ENCODE assay signal across 13 cellular contexts in genomic region chr1:200379431-200379755, GRCh38. TPM values are rescaled to one million over a fixed set of nuclear protein-coding genes. Genes with fewer than 3 reads are reported as not detected.
DNase-seq lines count a peak whose midpoint lies in the region; ATAC-seq and TF ChIP-seq lines count a peak whose summit lies in the region.
"Had no signal": no experiment of that assay in that cellular context is flagged by ENCODE, and none has a peak within 500 bp of the region (broad histone marks: within the 10 kb centered on the region; RNA-seq: fewer than 3 reads in every experiment).

No MANE protein-coding gene starts in this region.

- intact Hi-C loops in mammary epithelial cell (cut with micrococcal nuclease): loop anchor here (2.0 to 5.0 kb wide), 2 partner anchors 31 to 42 kb away; partner anchors contain the start of gene ZNF281
- intact Hi-C loops in right lobe of liver (cut with DNase I): no loop called here
- intact Hi-C loops in spleen (cut with DNase I; ENCODE audit: low total_unique reads): no loop called here

- TF ChIP-seq CTCF in mammary epithelial cell (conservative IDR thresholded peaks at IDR 0.05 in 1 of 2, IDR thresholded peaks at IDR 0.05 in 1 of 2; ENCODE audit: extremely low read depth in 1 of 2, insufficient read depth in 1 of 2, low read depth in 1 of 2, low read length in 2 of 2) (no peak), right lobe of liver (IDR thresholded peaks at IDR 0.05) (no peak), spleen (IDR thresholded peaks at IDR 0.05 in 8 of 11, conservative IDR thresholded peaks at IDR 0.05 in 3 of 11) (no peak)

- no peaks in the 10 kb centered on the region for H3K27me3 ChIP-seq in mammary epithelial cell (ENCODE audit: insufficient read depth, low read length)
- H3K27me3 ChIP-seq in right lobe of liver: no peaks in the 10 kb centered on the region
- no peaks in the 10 kb centered on the region for H3K27me3 ChIP-seq in SJCRH30
- H3K27me3 ChIP-seq in spleen (replicated peaks in 1 of 7): no peaks in the 10 kb centered on the region
- H3K27me3 ChIP-seq: pancreas, vagina had no signal

- in situ Hi-C loops in mammary epithelial cell (cut with MboI; ENCODE audit: low sequenced_read_pairs in 2 of 2): no loop called here

- TF ChIP-seq POLR2A in right lobe of liver (IDR thresholded peaks at IDR 0.05) (no peak), spleen (IDR thresholded peaks at IDR 0.05) (no peak)

- H3K9me3 ChIP-seq in mammary epithelial cell (replicated peaks; ENCODE audit: insufficient read depth, low read length) (no peaks in the 10 kb centered on the region), right lobe of liver (no peaks in the 10 kb centered on the region), SJCRH30 (replicated peaks) (no peaks in the 10 kb centered on the region), spleen (no peaks in the 10 kb centered on the region)
- H3K9me3 ChIP-seq: pancreas, vagina had no signal

- dilution Hi-C loops in mammary epithelial cell (cut with HindIII; ENCODE audit: low sequenced_read_pairs): no loop called here

- H3K36me3 ChIP-seq in mammary epithelial cell (ENCODE audit: insufficient read depth, low read length): peaks cover 2% of the 10 kb centered on the region
- H3K36me3 ChIP-seq in right lobe of liver: no peaks in the 10 kb centered on the region
- H3K36me3 ChIP-seq in SJCRH30: no peaks in the 10 kb centered on the region
- H3K36me3 ChIP-seq in spleen: no peaks in the 10 kb centered on the region
- H3K36me3 ChIP-seq: pancreas, vagina had no signal

- CTCF ChIA-PET in mammary epithelial cell (lab: Charles Lee; ENCODE audit: low non-redundant PET): no interaction called here

- H3K79me2 ChIP-seq in mammary epithelial cell (ENCODE audit: insufficient read depth, low read length): no peaks in the 10 kb centered on the region

- no peaks in the 10 kb centered on the region for H4K20me1 ChIP-seq in mammary epithelial cell (ENCODE audit: insufficient read depth, low read length)

- peak overlapping the region; percentile 57 for H3K4me2 ChIP-seq in mammary epithelial cell (ENCODE audit: insufficient read depth, low read depth, low read length)

- no peak overlapping the region for H2AFZ ChIP-seq in mammary epithelial cell (ENCODE audit: low read depth, low read length)

- no TSS peak for BruUV-seq in mammary epithelial cell (replicated peaks; lab: Mats Ljungman, UMichigan)

- H3K4me3 ChIP-seq in mammary epithelial cell (replicated peaks in 1 of 3; ENCODE audit: insufficient read depth in 1 of 3, low read depth in 2 of 3, low read length in 3 of 3) (no peak overlapping the region), right lobe of liver (no peak overlapping the region), SJCRH30 (no peak overlapping the region), spleen (no peak overlapping the region)
- H3K4me3 ChIP-seq: GM12878, pancreas, vagina had no signal

- H3K27ac ChIP-seq in mammary epithelial cell (ENCODE audit: insufficient read depth, low read depth, low read length) (peak overlapping the region; percentile 58), right lobe of liver (peak overlapping the region; percentile 11 to 70 (median 34)), SJCRH30 (no peak overlapping the region), spleen (no peak overlapping the region)
- H3K27ac ChIP-seq: pancreas, vagina had no signal

- DNase-seq in AG08395 (ENCODE audit: low spot score) (peak; percentile 85), HT1080 (ENCODE audit: low read depth) (peak; percentile 96), mammary epithelial cell (peak; percentile 88), right lobe of liver (no peak), SJCRH30 (no peak), spleen (no peak), NCI-H524 treated with DMSO at 0.1 percent for 48 hours (lab: John Stamatoyannopoulos, UW) (no peak)
- DNase-seq: C1 segment of cervical spinal cord, NCI-H1048, pancreas had no signal

- H3K4me1 ChIP-seq in mammary epithelial cell (ENCODE audit: insufficient read depth, low read length) (peaks cover 59% of the 10 kb centered on the region), right lobe of liver (peaks cover 0 to 22% (median 5%) of the 10 kb centered on the region in 4 donors), SJCRH30 (no peaks in the 10 kb centered on the region), spleen (peaks cover 0 to 4% (median 0%) of the 10 kb centered on the region in 6 donors)
- H3K4me1 ChIP-seq: pancreas, vagina had no signal

- peak in 3 of 4 donors; percentile 9 to 59 (median 31) for ATAC-seq in right lobe of liver
- ATAC-seq in GM21529 (IDR thresholded peaks at IDR 0.05; ENCODE audit: unreplicated experiment): no peak
- ATAC-seq: GM12878 had no signal

- H3K9ac ChIP-seq in mammary epithelial cell (ENCODE audit: insufficient read depth, low read length): no peak overlapping the region

- 0% methylated on average over 1 of the region's 1 CpG for WGBS in mammary epithelial cell (ENCODE audit: low coverage, missing lambda C conversion rate)
- WGBS in right lobe of liver (ENCODE audit: insufficient coverage, low coverage, low lambda C conversion rate, missing lambda C conversion rate): 25% methylated on average over 1 of the region's 1 CpG
- WGBS in spleen, 5 donors: 74 to 96% (median 83%) methylated on average over 1 of the region's 1 CpG

RNA-seq across cellular contexts. Expression of gene ZNF281, which starts 30.4 kb away (rescaled TPM):
- 13.1 and 17.7 TPM in 2 replicates for total RNA-seq in HT1080 (2014; rRNA removed; shearing (Covaris generic))
- 11.4 and 14.5 TPM in 2 replicates for polyA plus RNA-seq in HT1080 (2015; cell fraction: cytosol; rRNA removed)
- 28.7 and 29.6 TPM in 2 replicates for polyA plus RNA-seq in HT1080 (2015; cell fraction: nucleus; rRNA removed)
- 10 to 100 TPM; 27.5 to 42.2 TPM for total RNA-seq in mammary epithelial cell
- polyA plus RNA-seq in mammary epithelial cell: 6.9 TPM
- polyA minus RNA-seq in mammary epithelial cell: 24.4 TPM
- 10 to 100 TPM; 12.6 to 15.2 (median 13.8) TPM for total RNA-seq in right lobe of liver
- 20.0 TPM in 2 replicates for total RNA-seq in SJCRH30 (2014; rRNA removed; shearing (Covaris generic))
- 10 to 100 TPM; 20.0 to 34.8 (median 23.1) TPM for total RNA-seq in spleen
- 1 to 10 TPM; 4.4 to 6.3 (median 5.2) TPM for polyA plus RNA-seq in spleen

Comparison
In these comparisons a context has a peak if more than half of its experiments do, and no peak if none do; other contexts are left out.
1. DNase-seq: peak in AG08395 (single experiment), HT1080 (single experiment) and mammary epithelial cell (single experiment); none in right lobe of liver (0 of 3), SJCRH30 (0 of 2), spleen (single experiment) and NCI-H524 treated with DMSO at 0.1 percent for 48 hours (single experiment).
2. H3K27ac ChIP-seq: peak in mammary epithelial cell (single experiment) and right lobe of liver (3 of 3); none in SJCRH30 (single experiment) and spleen (0 of 8).